In the genomic region with DNA sequence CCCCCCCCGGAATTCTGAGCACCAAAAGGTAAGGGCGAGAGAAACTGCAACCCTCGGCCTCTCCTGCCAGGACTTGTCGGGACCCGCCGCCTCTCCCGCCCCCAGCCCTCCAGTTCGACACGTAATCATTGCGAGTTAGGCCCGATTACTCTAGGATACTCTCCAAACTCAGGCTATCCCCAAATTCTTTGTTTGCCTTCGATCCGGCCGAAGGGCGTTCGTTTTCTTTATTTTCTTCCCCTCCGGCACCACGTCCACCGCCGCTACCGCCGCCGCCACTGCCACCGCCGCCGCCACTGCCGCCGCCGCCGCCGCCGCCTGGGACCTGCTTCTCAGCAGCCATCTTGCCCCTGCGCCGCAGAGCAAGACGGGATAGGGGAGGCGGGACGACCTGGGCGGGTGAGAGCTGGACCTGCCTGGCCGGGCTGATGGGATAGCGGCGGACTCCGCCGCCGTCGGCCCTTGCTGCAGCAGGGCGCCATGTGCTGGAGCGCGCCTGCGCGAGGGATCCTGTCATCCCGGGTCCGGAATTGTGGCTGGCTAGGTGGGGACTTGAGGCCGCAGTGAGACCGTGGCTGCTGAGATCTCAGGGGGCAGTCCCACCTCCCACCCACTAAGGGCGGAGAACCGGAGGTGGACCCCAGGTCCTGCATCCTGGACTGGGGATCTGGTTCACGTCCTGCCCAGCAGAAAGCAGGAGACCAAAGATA, we compare ENCODE assay signal across 8 cellular contexts.
DNase-seq lines count a peak whose midpoint lies in the region; ATAC-seq lines count a peak whose summit lies in the region.

A gene (minus strand): TSS at position 369 of the 710 bp plus-strand sequence. CDS start 26 bp downstream, at position 343.

- in situ Hi-C loops in ACHN (cut with HindIII; ENCODE audit: low pct_ligation_motif_present, low pct_unique_long_range_greater_than_20kb, low sequenced_read_pairs) = no loop called here

- peaks cover 31% of the 10 kb centered on the region for H3K27me3 Mint-ChIP-seq in central memory CD8-positive, alpha-beta T cell

- peaks cover 44% of the 10 kb centered on the region for H3K4me1 Mint-ChIP-seq in central memory CD8-positive, alpha-beta T cell

- no peaks in the 10 kb centered on the region for H3K9me3 Mint-ChIP-seq in central memory CD8-positive, alpha-beta T cell

- DNase-seq in ACHN (peak; percentile 94), NCI-H345 (lab: John Stamatoyannopoulos, UW) (peak; percentile 95), islet precursor cell (peak; percentile 100)
- DNase-seq in central memory CD8-positive, alpha-beta T cell (ENCODE audit: low spot score in 2 of 2) = peak; percentile 64 to 65
- DNase-seq in stimulated activated CD4-positive, alpha-beta T cell treated with anti-CD3 and anti-CD28 coated beads, Interleukin-12 subunit alpha, Interleukin-12 subunit beta, amount 100 ng/mL, for 4 hours = peak; percentile 78

- H3K4me3 Mint-ChIP-seq in central memory CD8-positive, alpha-beta T cell = peak within 1 kb of the TSS; percentile 98

- H3K27ac Mint-ChIP-seq in central memory CD8-positive, alpha-beta T cell (ENCODE audit: low read depth) = peak within 1 kb of the TSS; percentile 96

- ATAC-seq in GM18907 (IDR thresholded peaks at IDR 0.05; ENCODE audit: unreplicated experiment) (peak; percentile 91), HG03159 (IDR thresholded peaks at IDR 0.05; ENCODE audit: unreplicated experiment) (peak; percentile 75)
- peak; percentile 70 to 77 for ATAC-seq in activated CD4-positive, CD25-positive, alpha-beta regulatory T cell treated with anti-CD3 and anti-CD28 coated beads, Interleukin-2, amount 50 U/mL, for 24 hours
- peak; percentile 84 for ATAC-seq in central memory CD8-positive, alpha-beta T cell (replicated peaks; ENCODE audit: extremely low read depth, poor library complexity, severe bottlenecking)

- H3K36me3 Mint-ChIP-seq in central memory CD8-positive, alpha-beta T cell (ENCODE audit: insufficient read depth) = peaks cover 29% of the 10 kb centered on the region

Comparison
In these comparisons a context has a peak if more than half of its experiments do, and no peak if none do; other contexts are left out.
1. Peak in every context shown above with its lines: DNase-seq and ATAC-seq.